Comparison of ENCODE assay signal across 18 cellular contexts in the genomic region with DNA sequence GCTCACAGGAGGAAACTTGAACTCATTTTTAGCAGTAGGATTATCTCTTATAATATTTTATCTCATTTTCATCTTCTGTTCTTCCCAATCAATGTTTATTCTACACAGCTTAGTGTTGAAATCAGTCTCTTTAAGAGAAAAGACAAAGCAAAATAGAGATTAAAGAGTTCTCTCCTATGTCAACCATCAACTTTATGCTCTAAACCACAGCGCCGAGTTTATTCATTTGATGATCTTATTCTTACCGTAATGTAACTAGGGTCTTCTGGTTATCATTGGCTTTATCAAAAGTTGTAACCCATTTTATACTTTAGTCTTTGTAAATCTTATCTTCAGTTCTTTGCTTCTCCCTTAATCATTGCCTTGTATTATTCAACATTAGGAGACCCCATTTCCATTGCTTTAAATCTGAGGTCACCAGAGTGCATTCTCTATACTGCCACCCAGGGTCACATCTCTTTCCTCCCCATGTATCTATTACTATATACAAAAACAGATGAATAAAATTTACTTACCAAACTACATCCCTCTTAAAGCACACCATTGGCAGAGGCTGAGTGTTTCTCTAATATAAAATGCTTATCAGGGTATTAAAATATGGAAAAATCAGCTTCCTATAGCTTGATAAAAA. TPM values are rescaled to one million over a fixed set of nuclear protein-coding genes. Genes with fewer than 3 reads are reported as not detected.
DNase-seq lines count a peak whose midpoint lies in the region; ATAC-seq, FAIRE-seq and TF ChIP-seq lines count a peak whose summit lies in the region.
"Had no signal": no experiment of that assay in that cellular context is flagged by ENCODE, and none has a peak within 500 bp of the region (broad histone marks: within the 10 kb centered on the region; RNA-seq: fewer than 3 reads in every experiment).

No MANE protein-coding gene starts in this region.

- TF ChIP-seq CTCF in CD8-positive, alpha-beta T cell (IDR thresholded peaks at IDR 0.05), result no peak
- no peak for TF ChIP-seq CTCF in lower lobe of right lung (IDR thresholded peaks at IDR 0.05)

- H3K27ac Mint-ChIP-seq in activated T-cell treated with anti-CD3 and anti-CD28 coated beads, Interleukin-2, amount 50 U/mL, for 24 hours, result peak overlapping the region; percentile 62
- H3K27ac Mint-ChIP-seq in CD4-positive, CD25-positive, alpha-beta regulatory T cell, result peak overlapping the region in 2 of 3 donors; percentile 9 to 26
- H3K27ac Mint-ChIP-seq in CD8-positive, alpha-beta T cell, result peak overlapping the region; percentile 60
- peak overlapping the region; percentile 6 for H3K27ac Mint-ChIP-seq in central memory CD8-positive, alpha-beta T cell (ENCODE audit: low read depth)
- H3K27ac Mint-ChIP-seq: B cell, H9 had no signal

- H3K4me1 Mint-ChIP-seq in activated T-cell treated with anti-CD3 and anti-CD28 coated beads, Interleukin-2, amount 50 U/mL, for 24 hours (ENCODE audit: low read depth), result peaks cover 31% of the 10 kb centered on the region
- H3K4me1 Mint-ChIP-seq in CD4-positive, CD25-positive, alpha-beta regulatory T cell, result peaks cover 9 to 46% (median 27%) of the 10 kb centered on the region in 4 donors
- H3K4me1 Mint-ChIP-seq in CD8-positive, alpha-beta T cell (ENCODE audit: low read depth), result peaks cover 52% of the 10 kb centered on the region
- peaks cover 16% of the 10 kb centered on the region for H3K4me1 Mint-ChIP-seq in central memory CD8-positive, alpha-beta T cell
- H3K4me1 Mint-ChIP-seq: B cell had no signal

- H3K9me3 ChIP-seq in CD4-positive, CD25-positive, alpha-beta regulatory T cell (ENCODE audit: control insufficient read depth in 2 of 2, low read length in 2 of 2), result peaks cover 3 to 7% of the 10 kb centered on the region in 2 experiments
- H3K9me3 ChIP-seq in CD8-positive, alpha-beta T cell (ENCODE audit: low read length), result no peaks in the 10 kb centered on the region
- H3K9me3 ChIP-seq in lower lobe of right lung, result no peaks in the 10 kb centered on the region

- peaks cover 22% of the 10 kb centered on the region for H3K36me3 Mint-ChIP-seq in activated T-cell treated with anti-CD3 and anti-CD28 coated beads, Interleukin-2, amount 50 U/mL, for 24 hours (ENCODE audit: low read depth)
- H3K36me3 Mint-ChIP-seq in CD4-positive, CD25-positive, alpha-beta regulatory T cell, result peaks cover 19% of the 10 kb centered on the region
- H3K36me3 Mint-ChIP-seq in CD8-positive, alpha-beta T cell, result peaks cover 20% of the 10 kb centered on the region
- peaks cover 3% of the 10 kb centered on the region for H3K36me3 Mint-ChIP-seq in central memory CD8-positive, alpha-beta T cell (ENCODE audit: insufficient read depth)

- POLR2A ChIA-PET in CD8-positive, alpha-beta T cell (lab: Charles Lee), result interaction anchor here (1.5 kb wide), 1 partner anchor 21 kb away, joined by 4 read pairs; no protein-coding TSS in a partner anchor

- no peaks in the 10 kb centered on the region for H3K27me3 Mint-ChIP-seq in activated T-cell treated with anti-CD3 and anti-CD28 coated beads, Interleukin-2, amount 50 U/mL, for 24 hours
- no peaks in the 10 kb centered on the region for H3K27me3 Mint-ChIP-seq in CD4-positive, CD25-positive, alpha-beta regulatory T cell
- H3K27me3 Mint-ChIP-seq in CD8-positive, alpha-beta T cell (ENCODE audit: low read depth), result no peaks in the 10 kb centered on the region
- no peaks in the 10 kb centered on the region for H3K27me3 Mint-ChIP-seq in central memory CD8-positive, alpha-beta T cell
- H3K27me3 Mint-ChIP-seq: B cell had no signal

- peaks cover 20% of the 10 kb centered on the region for H3K9me3 Mint-ChIP-seq in activated T-cell treated with anti-CD3 and anti-CD28 coated beads, Interleukin-2, amount 50 U/mL, for 24 hours
- peaks cover 0 to 20% (median 5%) of the 10 kb centered on the region in 7 donors for H3K9me3 Mint-ChIP-seq in CD4-positive, CD25-positive, alpha-beta regulatory T cell
- H3K9me3 Mint-ChIP-seq in CD8-positive, alpha-beta T cell, result peaks cover 19% of the 10 kb centered on the region
- H3K9me3 Mint-ChIP-seq in central memory CD8-positive, alpha-beta T cell, result peaks cover 20% of the 10 kb centered on the region

- CTCF ChIA-PET in CD8-positive, alpha-beta T cell (lab: Charles Lee), result interaction anchor here (1.0 to 4.4 kb wide), 2 partner anchors 13 to 98 kb away, joined by 4 to 35 read pairs; no protein-coding TSS in a partner anchor

- intact Hi-C loops in CD8-positive, alpha-beta T cell (cut with DNase I, micrococcal nuclease), result loop anchor here in 1 of 2 experiments (2.0 kb wide), 2 partner anchors 16 to 20 kb away; no protein-coding TSS in a partner anchor
- intact Hi-C loops in lower lobe of right lung (cut with DNase I), result no loop called here

- H3K4me1 ChIP-seq in CD4-positive, CD25-positive, alpha-beta regulatory T cell (ENCODE audit: control insufficient read depth, insufficient read depth, low read length, poor library complexity, severe bottlenecking), result no peaks in the 10 kb centered on the region
- peaks cover 11% of the 10 kb centered on the region for H3K4me1 ChIP-seq in CD8-positive, alpha-beta T cell (ENCODE audit: insufficient read depth, low read length)
- no peaks in the 10 kb centered on the region for H3K4me1 ChIP-seq in lower lobe of right lung

- H3K27me3 ChIP-seq in CD4-positive, CD25-positive, alpha-beta regulatory T cell (ENCODE audit: control insufficient read depth, insufficient read depth, low read length), result no peaks in the 10 kb centered on the region
- H3K27me3 ChIP-seq in CD8-positive, alpha-beta T cell (ENCODE audit: insufficient read depth, low read length), result no peaks in the 10 kb centered on the region
- H3K27me3 ChIP-seq in lower lobe of right lung (ENCODE audit: low read depth), result no peaks in the 10 kb centered on the region

- H3K36me3 ChIP-seq in CD4-positive, CD25-positive, alpha-beta regulatory T cell (ENCODE audit: control insufficient read depth, insufficient read depth, low read length), result peaks cover 2% of the 10 kb centered on the region
- no peaks in the 10 kb centered on the region for H3K36me3 ChIP-seq in CD8-positive, alpha-beta T cell (ENCODE audit: insufficient read depth, low read length)
- no peaks in the 10 kb centered on the region for H3K36me3 ChIP-seq in lower lobe of right lung

- FAIRE-seq in RCC 7860 (lab: Jason Lieb, UNC), result no peak
- FAIRE-seq: A204.1, GM19239 had no signal

- no peak for ATAC-seq in CD4-positive, CD25-positive, alpha-beta regulatory T cell (ENCODE audit: low read depth in 2 of 2)
- peak; percentile 31 for ATAC-seq in CD8-positive, alpha-beta T cell
- ATAC-seq in central memory CD8-positive, alpha-beta T cell (replicated peaks; ENCODE audit: extremely low read depth, poor library complexity, severe bottlenecking), result no peak
- ATAC-seq in lower lobe of right lung, result no peak

- H3K4me3 ChIP-seq in CD4-positive, CD25-positive, alpha-beta regulatory T cell (ENCODE audit: low read depth, low read length), result no peak overlapping the region
- no peak overlapping the region for H3K4me3 ChIP-seq in CD8-positive, alpha-beta T cell (ENCODE audit: low read depth, low read length)
- H3K4me3 ChIP-seq in lower lobe of right lung, result no peak overlapping the region

- DNase-seq in activated T-cell treated with anti-CD3 and anti-CD28 coated beads, Interleukin-2, amount 50 U/mL, for 24 hours, result no peak
- DNase-seq in activated T-cell treated with anti-CD3 and anti-CD28 coated beads for 4 hours (no peak), COLO668 (lab: John Stamatoyannopoulos, UW; ENCODE audit: unreplicated experiment) (no peak), RCC 7860 (ENCODE audit: low spot score) (no peak), lower lobe of right lung (no peak)
- DNase-seq in CD4-positive, CD25-positive, alpha-beta regulatory T cell, result no peak
- no peak for DNase-seq in CD8-positive, alpha-beta T cell
- no peak for DNase-seq in central memory CD8-positive, alpha-beta T cell (ENCODE audit: low spot score in 2 of 2)
- DNase-seq: C1 segment of cervical spinal cord; CD8-positive, alpha-beta memory T cell; DMS53; GF-D8; GOT3; H9 had no signal

- H3K4me3 Mint-ChIP-seq in activated T-cell treated with anti-CD3 and anti-CD28 coated beads, Interleukin-2, amount 50 U/mL, for 24 hours, result no peak overlapping the region
- H3K4me3 Mint-ChIP-seq in CD4-positive, CD25-positive, alpha-beta regulatory T cell, result peak overlapping the region in 1 of 4 donors; percentile 0
- H3K4me3 Mint-ChIP-seq in CD8-positive, alpha-beta T cell, result peak overlapping the region; percentile 60
- H3K4me3 Mint-ChIP-seq in central memory CD8-positive, alpha-beta T cell, result no peak overlapping the region
- H3K4me3 Mint-ChIP-seq: B cell; CD8-positive, alpha-beta memory T cell; H9 had no signal

- H3K27ac ChIP-seq in CD4-positive, CD25-positive, alpha-beta regulatory T cell (ENCODE audit: insufficient read depth, low read length, poor library complexity, severe bottlenecking), result no peak overlapping the region
- no peak overlapping the region for H3K27ac ChIP-seq in CD8-positive, alpha-beta T cell (ENCODE audit: low read depth, low read length)
- no peak overlapping the region for H3K27ac ChIP-seq in lower lobe of right lung
- H3K27ac ChIP-seq: HL-60 had no signal

RNA-seq across cellular contexts. Expression of a gene that starts 22.8 kb away (rescaled TPM):
- 13.0 TPM for total RNA-seq in CD4-positive, CD25-positive, alpha-beta regulatory T cell
- polyA plus RNA-seq in CD4-positive, CD25-positive, alpha-beta regulatory T cell, result not detected
- 10 to 100 TPM; 20.7 to 23.6 TPM for total RNA-seq in CD8-positive, alpha-beta T cell
- total RNA-seq in lower lobe of right lung, result 0.21 TPM

Comparison
In these comparisons a context has a peak if more than half of its experiments do, and no peak if none do; other contexts are left out.
1. H3K27ac Mint-ChIP-seq: peak in every context shown above with its lines; median percentile 62 in activated T-cell treated with anti-CD3 and anti-CD28 coated beads, Interleukin-2, amount 50 U/mL, for 24 hours; 60 in CD8-positive, alpha-beta T cell; 18 in CD4-positive, CD25-positive, alpha-beta regulatory T cell; 6 in central memory CD8-positive, alpha-beta T cell.
2. RNA of a gene that starts 22.8 kb away (total RNA-seq): 20.7 to 23.6 TPM in CD8-positive, alpha-beta T cell and 13.0 TPM in CD4-positive, CD25-positive, alpha-beta regulatory T cell (single experiment); 0.21 TPM in lower lobe of right lung (single experiment); every median in the first group is over 10 times any median in the second.